In genomic region chrX:73930300-73930699, GRCh38 we compare ENCODE assay signal across 29 cellular contexts.
DNase-seq lines count a peak whose midpoint lies in the region; ATAC-seq, FAIRE-seq and TF ChIP-seq lines count a peak whose summit lies in the region.
"Had no signal": no experiment of that assay in that cellular context is flagged by ENCODE, and none has a peak within 500 bp of the region (broad histone marks: within the 10 kb centered on the region; RNA-seq: fewer than 3 reads in every experiment).

No MANE protein-coding gene starts in this region.

- FAIRE-seq in HepG2 (lab: Jason Lieb, UNC): no peak
- FAIRE-seq: A204.1 had no signal

- no peaks in the 10 kb centered on the region for H3K36me3 ChIP-seq in HepG2 (replicated peaks in 1 of 2; ENCODE audit: control insufficient read depth in 1 of 2, insufficient read depth in 2 of 2, low read length in 2 of 2)
- H3K36me3 ChIP-seq in right lobe of liver: no peaks in the 10 kb centered on the region
- H3K36me3 ChIP-seq in left lung: no peaks in the 10 kb centered on the region
- H3K36me3 ChIP-seq: upper lobe of right lung had no signal

- H3K27ac Mint-ChIP-seq in activated CD4-positive, alpha-beta T cell treated with anti-CD3 and anti-CD28 coated beads, Interleukin-2, amount 10 ng/mL, durations not matched to agents 7 days and 5 days: no peak overlapping the region
- no peak overlapping the region for H3K27ac Mint-ChIP-seq in WTC11
- H3K27ac Mint-ChIP-seq: activated naive CD8-positive, alpha-beta T cell treated with anti-CD3 and anti-CD28 coated beads for 36 hours; CD14-positive monocyte; GM23338; memory B cell; nephron progenitor cell; stimulated activated naive B cell treated with anti-CD40 and anti-IgM and Interleukin-4, amounts not matched to agents 10 μg/mL and 1 μg/mL and 100 μg/mL, for 72 hours had no signal

- no CpG with 5 or more reads among the region's 1 CpG for WGBS in HepG2 (ENCODE audit: low lambda C conversion rate)
- 86% methylated on average over 1 of the region's 1 CpG for WGBS in right lobe of liver (ENCODE audit: insufficient coverage, low coverage, low lambda C conversion rate, missing lambda C conversion rate)

- no peak overlapping the region for H3K4me3 Mint-ChIP-seq in activated CD4-positive, alpha-beta T cell treated with anti-CD3 and anti-CD28 coated beads, Interleukin-2, amount 10 ng/mL, durations not matched to agents 7 days and 5 days
- no peak overlapping the region for H3K4me3 Mint-ChIP-seq in WTC11
- H3K4me3 Mint-ChIP-seq: activated naive CD8-positive, alpha-beta T cell treated with anti-CD3 and anti-CD28 coated beads for 36 hours; activated T-cell treated with anti-CD3 and anti-CD28 coated beads, Interleukin-2, amount 50 U/mL, for 4 hours; CD14-positive monocyte; GM23338; memory B cell; nephron progenitor cell; stimulated activated naive B cell treated with anti-CD40 and anti-IgM and Interleukin-4, amounts not matched to agents 10 μg/mL and 1 μg/mL and 100 μg/mL, for 72 hours had no signal

- H3K9me3 Mint-ChIP-seq in activated CD4-positive, alpha-beta T cell treated with anti-CD3 and anti-CD28 coated beads, Interleukin-2, amount 10 ng/mL, durations not matched to agents 7 days and 5 days: no peaks in the 10 kb centered on the region
- H3K9me3 Mint-ChIP-seq in WTC11: no peaks in the 10 kb centered on the region
- H3K9me3 Mint-ChIP-seq: activated naive CD8-positive, alpha-beta T cell treated with anti-CD3 and anti-CD28 coated beads for 36 hours; activated T-cell treated with anti-CD3 and anti-CD28 coated beads, Interleukin-2, amount 50 U/mL, for 4 hours; memory B cell; stimulated activated naive B cell treated with anti-CD40 and anti-IgM and Interleukin-4, amounts not matched to agents 10 μg/mL and 1 μg/mL and 100 μg/mL, for 72 hours had no signal

- TF ChIP-seq RAD21 in HepG2 (CRISPR knock-in tag; IDR thresholded peaks at IDR 0.05): no peak

- no TSS peak for BruUV-seq in HepG2 (replicated peaks; lab: Mats Ljungman, UMichigan)

- H3K4me2 ChIP-seq in HepG2 (ENCODE audit: low read depth, low read length): no peak overlapping the region
- H3K4me2 ChIP-seq: GM23338 had no signal

- ATAC-seq in HepG2 (no peak), right lobe of liver (no peak), WTC11 (no peak), left lung (no peak)
- ATAC-seq: activated T-cell treated with anti-CD3 and anti-CD28 coated beads, Interleukin-2, amount 50 U/mL, for 4 hours; GM23338; left cardiac atrium; stimulated activated naive B cell treated with anti-CD40 and anti-IgM and Interleukin-4, amounts not matched to agents 10 μg/mL and 1 μg/mL and 100 μg/mL, for 72 hours; upper lobe of right lung had no signal

- H3K4me1 ChIP-seq in HepG2 (ENCODE audit: insufficient read depth, low read length): no peaks in the 10 kb centered on the region
- no peaks in the 10 kb centered on the region for H3K4me1 ChIP-seq in right lobe of liver
- no peaks in the 10 kb centered on the region for H3K4me1 ChIP-seq in left lung
- H3K4me1 ChIP-seq: upper lobe of right lung had no signal

- no peaks in the 10 kb centered on the region for H3K27me3 Mint-ChIP-seq in activated CD4-positive, alpha-beta T cell treated with anti-CD3 and anti-CD28 coated beads, Interleukin-2, amount 10 ng/mL, durations not matched to agents 7 days and 5 days
- no peaks in the 10 kb centered on the region for H3K27me3 Mint-ChIP-seq in WTC11 (ENCODE audit: low read depth)
- H3K27me3 Mint-ChIP-seq: activated naive CD8-positive, alpha-beta T cell treated with anti-CD3 and anti-CD28 coated beads for 36 hours; memory B cell had no signal

- CTCF ChIA-PET in HepG2 (lab: Yijun Ruan, JAX; ENCODE audit: low intra/inter-chr PET ratio, low total read pairs) (no interaction called here), WTC11 (lab: Charles Lee) (no interaction called here)
- CTCF ChIA-PET in activated CD4-positive, alpha-beta T cell treated with anti-CD3 and anti-CD28 coated beads, Interleukin-2, amount 10 ng/mL, durations not matched to agents 7 days and 5 days (lab: Charles Lee): no interaction called here

- DNase-seq in HepG2 (ENCODE audit: low spot score) (no peak), right lobe of liver (no peak), RKO (ENCODE audit: low spot score) (peak; percentile 41), epithelial cell of esophagus (ENCODE audit: low read depth) (peak; percentile 73), WTC11 (ENCODE audit: low spot score) (no peak), left lung (no peak)
- no peak for DNase-seq in stimulated activated CD4-positive, alpha-beta T cell treated with anti-CD3 and anti-CD28 coated beads, Interleukin-1b, Interleukin-23, amount 100 ng/mL, for 48 hours
- no peak for DNase-seq in activated CD4-positive, alpha-beta T cell treated with anti-CD3 and anti-CD28 coated beads, Interleukin-2, amount 10 ng/mL, durations not matched to agents 7 days and 5 days
- DNase-seq: activated gamma-delta T cell; activated naive CD8-positive, alpha-beta T cell treated with anti-CD3 and anti-CD28 coated beads for 36 hours; activated T-cell treated with anti-CD3 and anti-CD28 coated beads, Interleukin-2, amount 50 U/mL, for 4 hours; aorta; Calu3; hypothalamus; left cardiac atrium; NCI-H146; NCI-H345; nephron progenitor cell; RPMI8226; stimulated activated naive B cell treated with anti-CD40 and anti-IgM and Interleukin-4, amounts not matched to agents 10 μg/mL and 1 μg/mL and 100 μg/mL, for 72 hours; substantia nigra; T1000; upper lobe of right lung had no signal

- no peaks in the 10 kb centered on the region for H3K4me1 Mint-ChIP-seq in activated CD4-positive, alpha-beta T cell treated with anti-CD3 and anti-CD28 coated beads, Interleukin-2, amount 10 ng/mL, durations not matched to agents 7 days and 5 days
- H3K4me1 Mint-ChIP-seq in WTC11: no peaks in the 10 kb centered on the region
- H3K4me1 Mint-ChIP-seq: activated naive CD8-positive, alpha-beta T cell treated with anti-CD3 and anti-CD28 coated beads for 36 hours; CD14-positive monocyte; GM23338; memory B cell; nephron progenitor cell; stimulated activated naive B cell treated with anti-CD40 and anti-IgM and Interleukin-4, amounts not matched to agents 10 μg/mL and 1 μg/mL and 100 μg/mL, for 72 hours had no signal

- no peak overlapping the region for H3K4me3 ChIP-seq in HepG2 (replicated peaks in 1 of 3; ENCODE audit: insufficient read depth in 1 of 3, low read depth in 2 of 3, low read length in 3 of 3)
- H3K4me3 ChIP-seq in right lobe of liver: no peak overlapping the region
- no peak overlapping the region for H3K4me3 ChIP-seq in epithelial cell of esophagus (ENCODE audit: low read length)
- H3K4me3 ChIP-seq in left lung: no peak overlapping the region
- H3K4me3 ChIP-seq: coronary artery, GM23338, skin epidermis, upper lobe of right lung had no signal

- no peak for TF ChIP-seq CTCF in HepG2 (CRISPR knock-in tag; IDR thresholded peaks at IDR 0.05)
- no peak for TF ChIP-seq CTCF in right lobe of liver (IDR thresholded peaks at IDR 0.05)
- TF ChIP-seq CTCF in epithelial cell of esophagus (IDR thresholded peaks at IDR 0.05; ENCODE audit: insufficient read depth, low read depth, low read length, missing control alignments): no peak
- no peak for TF ChIP-seq CTCF in WTC11 (IDR thresholded peaks at IDR 0.05)
- TF ChIP-seq CTCF in left lung (IDR thresholded peaks at IDR 0.05): no peak

- no peak overlapping the region for H3K27ac ChIP-seq in HepG2 (ENCODE audit: extremely low read length, insufficient read depth, low read length)
- H3K27ac ChIP-seq in right lobe of liver: no peak overlapping the region
- H3K27ac ChIP-seq in left lung: no peak overlapping the region
- H3K27ac ChIP-seq: coronary artery, skin epidermis, upper lobe of right lung had no signal

- intact Hi-C loops in HepG2 (cut with micrococcal nuclease; ENCODE audit: unreplicated experiment) (no loop called here), right lobe of liver (cut with DNase I) (no loop called here), left lung (cut with DNase I) (no loop called here)

- no peak overlapping the region for H2AFZ ChIP-seq in HepG2 (ENCODE audit: low read length)
- H2AFZ ChIP-seq: GM23338 had no signal

- H3K36me3 Mint-ChIP-seq in activated CD4-positive, alpha-beta T cell treated with anti-CD3 and anti-CD28 coated beads, Interleukin-2, amount 10 ng/mL, durations not matched to agents 7 days and 5 days (ENCODE audit: low read depth): no peaks in the 10 kb centered on the region
- no peaks in the 10 kb centered on the region for H3K36me3 Mint-ChIP-seq in WTC11
- H3K36me3 Mint-ChIP-seq: activated naive CD8-positive, alpha-beta T cell treated with anti-CD3 and anti-CD28 coated beads for 36 hours; CD14-positive monocyte; memory B cell; stimulated activated naive B cell treated with anti-CD40 and anti-IgM and Interleukin-4, amounts not matched to agents 10 μg/mL and 1 μg/mL and 100 μg/mL, for 72 hours had no signal

- TF ChIP-seq EP300 in HepG2 (IDR thresholded peaks at IDR 0.05; ENCODE audit: low read depth in 2 of 2, low read length in 2 of 2) (no peak), HepG2 (CRISPR knock-in tag; IDR thresholded peaks at IDR 0.05; ENCODE audit: borderline replicate concordance) (no peak)

- H3K9me3 ChIP-seq in HepG2 (ENCODE audit: low read length) (no peaks in the 10 kb centered on the region), right lobe of liver (no peaks in the 10 kb centered on the region), left lung (no peaks in the 10 kb centered on the region)
- H3K9me3 ChIP-seq: upper lobe of right lung had no signal

- TF ChIP-seq POLR2A in HepG2 (IDR thresholded peaks at IDR 0.05; ENCODE audit: insufficient read depth in 1 of 2, low read depth in 2 of 2, low read length in 2 of 2) (no peak), right lobe of liver (IDR thresholded peaks at IDR 0.05) (no peak)

- H3K27me3 ChIP-seq in HepG2 (ENCODE audit: control insufficient read depth in 1 of 2, insufficient read depth in 2 of 2, low read length in 2 of 2): no peaks in the 10 kb centered on the region
- no peaks in the 10 kb centered on the region for H3K27me3 ChIP-seq in right lobe of liver
- H3K27me3 ChIP-seq in left lung: no peaks in the 10 kb centered on the region
- H3K27me3 ChIP-seq: upper lobe of right lung had no signal

- no peak overlapping the region for H3K9ac ChIP-seq in HepG2 (ENCODE audit: insufficient read depth, low read depth, low read length)

- in situ Hi-C loops in HepG2 (cut with HindIII; ENCODE audit: extremely low pct_ligation_motif_present, low pct_unique_long_range_greater_than_20kb): no loop called here

- POLR2A ChIA-PET in HepG2 (lab: Yijun Ruan, JAX) (no interaction called here), WTC11 (lab: Charles Lee) (no interaction called here)
- POLR2A ChIA-PET in activated CD4-positive, alpha-beta T cell treated with anti-CD3 and anti-CD28 coated beads, Interleukin-2, amount 10 ng/mL, durations not matched to agents 7 days and 5 days (lab: Charles Lee): no interaction called here

- H4K20me1 ChIP-seq in HepG2 (ENCODE audit: insufficient read depth, low read length): no peaks in the 10 kb centered on the region

- no peaks in the 10 kb centered on the region for H3K79me2 ChIP-seq in HepG2 (ENCODE audit: insufficient read depth, low read length)

TF ChIP-seq in HepG2, 621 proteins besides CTCF, POLR2A, EP300 and RAD21 (continues in another document):
- no peak for TF ChIP-seq SP140L (CRISPR knock-in tag; IDR thresholded peaks at IDR 0.05; ENCODE audit: borderline replicate concordance)

TF ChIP-seq in WTC11, 78 proteins besides CTCF, POLR2A, EP300 and RAD21 (continues in another document):
- no peak for TF ChIP-seq JAZF1 (CRISPR knock-in tag; IDR thresholded peaks at IDR 0.05)
- TF ChIP-seq CREM (CRISPR knock-in tag; IDR thresholded peaks at IDR 0.05): no peak
- TF ChIP-seq FOXP1 (CRISPR knock-in tag; IDR thresholded peaks at IDR 0.05; ENCODE audit: borderline replicate concordance): no peak

Comparison
In these comparisons a context has a peak if more than half of its experiments do, and no peak if none do; other contexts are left out.
1. DNase-seq: peak in RKO (single experiment) and epithelial cell of esophagus (single experiment); none in HepG2 (single experiment), right lobe of liver (0 of 3), stimulated activated CD4-positive, alpha-beta T cell treated with anti-CD3 and anti-CD28 coated beads, Interleukin-1b, Interleukin-23, amount 100 ng/mL, for 48 hours (single experiment), activated CD4-positive, alpha-beta T cell treated with anti-CD3 and anti-CD28 coated beads, Interleukin-2, amount 10 ng/mL, durations not matched to agents 7 days and 5 days (single experiment), WTC11 (single experiment) and left lung (0 of 2).